In genomic region chr4:67776746-67777145, GRCh38 we compare ENCODE assay signal across 20 cellular contexts. TPM values are rescaled to one million over a fixed set of nuclear protein-coding genes. Genes with fewer than 3 reads are reported as not detected.
DNase-seq lines count a peak whose midpoint lies in the region; ATAC-seq and TF ChIP-seq lines count a peak whose summit lies in the region.
"Had no signal": no experiment of that assay in that cellular context is flagged by ENCODE, and none has a peak within 500 bp of the region (broad histone marks: within the 10 kb centered on the region; RNA-seq: fewer than 3 reads in every experiment).

No MANE protein-coding gene starts in this region.

- no peaks in the 10 kb centered on the region for H3K36me3 Mint-ChIP-seq in endodermal cell (ENCODE audit: low read depth)

- H2AK5ac ChIP-seq in neuronal stem cell (ENCODE audit: low read depth, low read length) = no peak overlapping the region

- H2BK15ac ChIP-seq in neuronal stem cell (ENCODE audit: low read length) = no peak overlapping the region

- no peaks in the 10 kb centered on the region for H3K79me1 ChIP-seq in neuronal stem cell (ENCODE audit: low read depth, low read length)

- no peak overlapping the region for H2BK12ac ChIP-seq in neuronal stem cell (ENCODE audit: low read length)

- H3K4me3 ChIP-seq in cardiac muscle cell (no peak overlapping the region), right cardiac atrium (ENCODE audit: low read length) (no peak overlapping the region), endodermal cell (ENCODE audit: low read length) (no peak overlapping the region), neuronal stem cell (ENCODE audit: low read length in 2 of 2) (no peak overlapping the region), breast epithelium (no peak overlapping the region)
- H3K4me3 ChIP-seq: A549, MG63 had no signal

- H3K4ac ChIP-seq in neuronal stem cell (ENCODE audit: low read length) = no peak overlapping the region

- H3K27me3 ChIP-seq in cardiac muscle cell = no peaks in the 10 kb centered on the region
- H3K27me3 ChIP-seq in right cardiac atrium (ENCODE audit: control insufficient read depth, insufficient read depth) = no peaks in the 10 kb centered on the region
- H3K27me3 ChIP-seq in endodermal cell (ENCODE audit: control insufficient read depth, insufficient read depth, low read length, poor library complexity, severe bottlenecking) = no peaks in the 10 kb centered on the region
- no peaks in the 10 kb centered on the region for H3K27me3 ChIP-seq in neuronal stem cell (ENCODE audit: control insufficient read depth in 3 of 3, insufficient read depth in 3 of 3, low read depth in 1 of 3, low read length in 3 of 3)
- no peaks in the 10 kb centered on the region for H3K27me3 ChIP-seq in breast epithelium
- H3K27me3 ChIP-seq: MG63 had no signal

- no peak overlapping the region for H4K8ac ChIP-seq in neuronal stem cell (ENCODE audit: low read depth, low read length)

- intact Hi-C loops in right cardiac atrium (cut with DNase I) (no loop called here), breast epithelium (cut with DNase I; ENCODE audit: low total_unique reads) (no loop called here)

- H3K27me3 Mint-ChIP-seq in endodermal cell (ENCODE audit: insufficient read depth) = no peaks in the 10 kb centered on the region

- no peak overlapping the region for H3K14ac ChIP-seq in neuronal stem cell (ENCODE audit: low read length)

- peak overlapping the region; percentile 8 for H3K27ac ChIP-seq in cardiac muscle cell
- H3K27ac ChIP-seq in right cardiac atrium (ENCODE audit: low read length) = no peak overlapping the region
- H3K27ac ChIP-seq in endodermal cell (ENCODE audit: low read depth, low read length) = no peak overlapping the region
- no peak overlapping the region for H3K27ac ChIP-seq in neuronal stem cell (replicated peaks; ENCODE audit: low read length)
- H3K27ac ChIP-seq in breast epithelium = no peak overlapping the region
- H3K27ac ChIP-seq: A549, HL-60 had no signal

- TF ChIP-seq CTCF in cardiac muscle cell (IDR thresholded peaks at IDR 0.05; ENCODE audit: low read depth, low read length) = no peak
- TF ChIP-seq CTCF in endodermal cell (conservative IDR thresholded peaks at IDR 0.05) = no peak
- TF ChIP-seq CTCF in breast epithelium (IDR thresholded peaks at IDR 0.05) = no peak

- ATAC-seq in right cardiac atrium = no peak
- ATAC-seq in GM18502 (IDR thresholded peaks at IDR 0.05; ENCODE audit: poor library complexity, unreplicated experiment) = no peak
- ATAC-seq: A549 had no signal

- no peak overlapping the region for H3K27ac Mint-ChIP-seq in endodermal cell

- H3K23ac ChIP-seq in neuronal stem cell (ENCODE audit: low read depth, low read length, poor library complexity) = no peak overlapping the region

- WGBS in right cardiac atrium = 36% methylated on average over 1 of the region's 1 CpG
- 58% methylated on average over 1 of the region's 1 CpG; no CpG with 5 or more reads in 1 of the 2 experiments for WGBS in endodermal cell (ENCODE audit: insufficient coverage in 1 of 2, insufficient read length in 1 of 2), 2 experiments
- WGBS in neuronal stem cell (ENCODE audit: extremely low coverage in 2 of 2, insufficient read length in 2 of 2, insufficient replicate concordance in 1 of 2), 2 donors = no CpG with 5 or more reads among the region's 1 CpG

- H2BK120ac ChIP-seq in neuronal stem cell (ENCODE audit: low read depth, low read length) = no peak overlapping the region

- no peak overlapping the region for H2BK5ac ChIP-seq in neuronal stem cell (ENCODE audit: low read length)

- DNase-seq in cardiac muscle cell (ENCODE audit: low read depth in 1 of 2, low spot score in 1 of 2) (peak in 1 of 2 donors; percentile 26), right cardiac atrium (no peak), NCI-H524 treated with DMSO at 0.1 percent for 48 hours (lab: John Stamatoyannopoulos, UW) (peak; percentile 51), endodermal cell (peak; percentile 52), neuronal stem cell (ENCODE audit: low spot score) (no peak), NCI-H1436 (lab: John Stamatoyannopoulos, UW) (no peak), breast epithelium (ENCODE audit: low spot score in 2 of 2) (no peak)
- DNase-seq: AML-193, MG63, NCI-H1092 treated with DMSO at 0.1 percent for 48 hours, NCI-H2029, NCI-H226, NCI-H774, SIG-M5, SW 1271 had no signal

- H3K4me2 ChIP-seq in neuronal stem cell (ENCODE audit: insufficient read depth, low read length, poor library complexity, severe bottlenecking) = no peak overlapping the region
- H3K4me2 ChIP-seq: A549 had no signal

- H3K36me3 ChIP-seq in cardiac muscle cell (no peaks in the 10 kb centered on the region), endodermal cell (ENCODE audit: control insufficient read depth, insufficient read depth, low read length) (no peaks in the 10 kb centered on the region), neuronal stem cell (replicated peaks in 1 of 2; ENCODE audit: control insufficient read depth in 2 of 2, insufficient read depth in 2 of 2, low read length in 2 of 2) (no peaks in the 10 kb centered on the region), breast epithelium (no peaks in the 10 kb centered on the region)
- H3K36me3 ChIP-seq: MG63 had no signal

- no peak overlapping the region for H3K4me3 Mint-ChIP-seq in endodermal cell

- no peak overlapping the region for H3K18ac ChIP-seq in neuronal stem cell (ENCODE audit: low read length)

- H3K4me1 Mint-ChIP-seq in endodermal cell = peaks cover 3% of the 10 kb centered on the region

- H3K4me1 ChIP-seq in cardiac muscle cell (ENCODE audit: low read depth) (peaks cover 8% of the 10 kb centered on the region), right cardiac atrium (ENCODE audit: control insufficient read depth, insufficient read depth, low read length) (no peaks in the 10 kb centered on the region), endodermal cell (ENCODE audit: control insufficient read depth, insufficient read depth, low read length) (no peaks in the 10 kb centered on the region), neuronal stem cell (ENCODE audit: control insufficient read depth in 2 of 2, insufficient read depth in 1 of 2, low read depth in 1 of 2, low read length in 2 of 2) (peaks cover 0 to 2% of the 10 kb centered on the region in 2 donors), breast epithelium (no peaks in the 10 kb centered on the region)
- H3K4me1 ChIP-seq: A549 had no signal

- H3K9me3 Mint-ChIP-seq in endodermal cell = no peaks in the 10 kb centered on the region

- no peak overlapping the region for H2AFZ ChIP-seq in neuronal stem cell (ENCODE audit: low read length)

- H3K9me3 ChIP-seq in cardiac muscle cell (ENCODE audit: low read depth) (no peaks in the 10 kb centered on the region), right cardiac atrium (ENCODE audit: control insufficient read depth, low read length) (no peaks in the 10 kb centered on the region), endodermal cell (ENCODE audit: control insufficient read depth, low read length) (no peaks in the 10 kb centered on the region), neuronal stem cell (replicated peaks in 1 of 2; ENCODE audit: control insufficient read depth in 2 of 2, insufficient read depth in 1 of 2, low read depth in 1 of 2, low read length in 2 of 2) (peaks cover 0 to 1% of the 10 kb centered on the region in 2 donors), breast epithelium (no peaks in the 10 kb centered on the region)
- H3K9me3 ChIP-seq: A549, MG63 had no signal

- H3K9ac ChIP-seq in endodermal cell (ENCODE audit: extremely low read depth, low read length, poor library complexity, severe bottlenecking) (no peak overlapping the region), neuronal stem cell (ENCODE audit: low read depth, low read length, poor library complexity) (no peak overlapping the region)

- no peak overlapping the region for H4K91ac ChIP-seq in neuronal stem cell (ENCODE audit: low read depth, low read length, poor library complexity)

- TF ChIP-seq POLR2A in breast epithelium (IDR thresholded peaks at IDR 0.05) = no peak

RNA-seq across cellular contexts. Expression of gene GNRHR, which starts 22.6 kb away (rescaled TPM):
- total RNA-seq in cardiac muscle cell (not detected in 2 replicates), right cardiac atrium (not detected), endodermal cell (not detected), breast epithelium (not detected)
- polyA plus RNA-seq in cardiac muscle cell (0.22 TPM in 1 of 2 replicates, not detected in the other), right cardiac atrium (not detected)
- polyA plus RNA-seq in endodermal cell (2013, experiment 1 of 2) = not detected
- polyA plus RNA-seq in endodermal cell (2013, experiment 2 of 2) = not detected
- not detected for polyA plus RNA-seq in neuronal stem cell (2013, experiment 1 of 2)
- not detected for polyA plus RNA-seq in neuronal stem cell (2013, experiment 2 of 2)
- total RNA-seq: H4, RPMI7951 had no signal
- polyA plus RNA-seq: A549 had no signal

Comparison
In these comparisons a context has a peak if more than half of its experiments do, and no peak if none do; other contexts are left out.
1. DNase-seq: peak in NCI-H524 treated with DMSO at 0.1 percent for 48 hours (single experiment) and endodermal cell (single experiment); none in right cardiac atrium (0 of 3), neuronal stem cell (single experiment), NCI-H1436 (single experiment) and breast epithelium (0 of 2).